Comparison of ENCODE assay signal across 13 cellular contexts in genomic region chr3:35651456-35651855, GRCh38. TPM values are rescaled to one million over a fixed set of nuclear protein-coding genes. Genes with fewer than 3 reads are reported as not detected.
DNase-seq lines count a peak whose midpoint lies in the region; ATAC-seq, FAIRE-seq and TF ChIP-seq lines count a peak whose summit lies in the region.
"Had no signal": no experiment of that assay in that cellular context is flagged by ENCODE, and none has a peak within 500 bp of the region (broad histone marks: within the 10 kb centered on the region; RNA-seq: fewer than 3 reads in every experiment).

No MANE protein-coding gene starts in this region.

- H3K9ac ChIP-seq in astrocyte (ENCODE audit: low read length) = no peak overlapping the region

- no peaks in the 10 kb centered on the region for H3K79me2 ChIP-seq in astrocyte (ENCODE audit: insufficient read depth, low read length)

- H3K4me1 Mint-ChIP-seq in astrocyte (ENCODE audit: low read depth, unreplicated experiment) = peaks cover 11% of the 10 kb centered on the region
- H3K4me1 Mint-ChIP-seq in glutamatergic neuron (ENCODE audit: low read depth, unreplicated experiment) = peaks cover 18% of the 10 kb centered on the region
- H3K4me1 Mint-ChIP-seq: H9 had no signal

- H3K36me3 Mint-ChIP-seq in astrocyte (ENCODE audit: low read depth, unreplicated experiment) (no peaks in the 10 kb centered on the region), glutamatergic neuron (ENCODE audit: unreplicated experiment) (no peaks in the 10 kb centered on the region)

- no peak for TF ChIP-seq POLR2A in thyroid gland (IDR thresholded peaks at IDR 0.05)

- no peak overlapping the region for H3K4me3 ChIP-seq in astrocyte (ENCODE audit: insufficient read depth, low read depth, low read length)
- H3K4me3 ChIP-seq in thyroid gland (replicated peaks in 1 of 3) = no peak overlapping the region

- no peaks in the 10 kb centered on the region for H3K9me3 ChIP-seq in KOPT-K1 (ENCODE audit: insufficient read depth, low read length, poor library complexity, severe bottlenecking)
- H3K9me3 ChIP-seq in astrocyte (ENCODE audit: insufficient read depth, low read depth, low read length) = no peaks in the 10 kb centered on the region
- no peaks in the 10 kb centered on the region for H3K9me3 ChIP-seq in thyroid gland

- H3K27me3 Mint-ChIP-seq in astrocyte (ENCODE audit: low read depth, unreplicated experiment) (no peaks in the 10 kb centered on the region), glutamatergic neuron (ENCODE audit: unreplicated experiment) (no peaks in the 10 kb centered on the region)

- H3K4me3 Mint-ChIP-seq in astrocyte (ENCODE audit: unreplicated experiment) = no peak overlapping the region
- H3K4me3 Mint-ChIP-seq in glutamatergic neuron (ENCODE audit: unreplicated experiment) = no peak overlapping the region
- H3K4me3 Mint-ChIP-seq: H9 had no signal

- ATAC-seq in GM18907 (IDR thresholded peaks at IDR 0.05; ENCODE audit: unreplicated experiment) (no peak), GM21786 (IDR thresholded peaks at IDR 0.05; ENCODE audit: unreplicated experiment) (no peak)

- H3K9me3 Mint-ChIP-seq in astrocyte (ENCODE audit: unreplicated experiment) (no peaks in the 10 kb centered on the region), glutamatergic neuron (ENCODE audit: unreplicated experiment) (peaks cover 2% of the 10 kb centered on the region)
- H3K9me3 Mint-ChIP-seq: H9 had no signal

- H3K36me3 ChIP-seq in KOPT-K1 (ENCODE audit: insufficient read depth, low read length) (no peaks in the 10 kb centered on the region; the same call in 1 of the 2 replicates), astrocyte (ENCODE audit: insufficient read depth, low read length) (no peaks in the 10 kb centered on the region), thyroid gland (no peaks in the 10 kb centered on the region)

- no peaks in the 10 kb centered on the region for H3K27me3 ChIP-seq in astrocyte (ENCODE audit: insufficient read depth, low read length)
- H3K27me3 ChIP-seq in thyroid gland = no peaks in the 10 kb centered on the region

- no peak for TF ChIP-seq CTCF in astrocyte (IDR thresholded peaks at IDR 0.05; ENCODE audit: insufficient read depth, low read depth, low read length)
- no peak for TF ChIP-seq CTCF in glutamatergic neuron (IDR thresholded peaks at IDR 0.05; ENCODE audit: partially characterized antibody, unreplicated experiment)
- TF ChIP-seq CTCF in thyroid gland (IDR thresholded peaks at IDR 0.05) = no peak

- no peak for FAIRE-seq in astrocyte (lab: Jason Lieb, UNC)

- H3K27ac Mint-ChIP-seq in astrocyte (ENCODE audit: unreplicated experiment) (no peak overlapping the region), glutamatergic neuron (ENCODE audit: unreplicated experiment) (peak overlapping the region; percentile 49)
- H3K27ac Mint-ChIP-seq: H9 had no signal

- H3K27ac ChIP-seq in KOPT-K1 (ENCODE audit: low read depth, low read length, poor library complexity, severe bottlenecking) (peak overlapping the region; percentile 98), astrocyte (ENCODE audit: low read depth, low read length) (no peak overlapping the region), thyroid gland (no peak overlapping the region)

- DNase-seq in astrocyte (ENCODE audit: low read depth) = no peak
- no peak for DNase-seq in glutamatergic neuron
- DNase-seq in thyroid gland = peak; percentile 7 to 12
- no peak for DNase-seq in NCI-H1048 (lab: John Stamatoyannopoulos, UW)
- DNase-seq: H9, Karpas-422, NCI-H1417, NCI-H2029, NCI-H510A had no signal

- H4K20me1 ChIP-seq in astrocyte (ENCODE audit: insufficient read depth, low read length) = no peaks in the 10 kb centered on the region

- H2AFZ ChIP-seq in astrocyte (ENCODE audit: low read depth, low read length) = no peak overlapping the region

- peaks cover 3% of the 10 kb centered on the region for H3K4me1 ChIP-seq in astrocyte (ENCODE audit: insufficient read depth, low read length)
- H3K4me1 ChIP-seq in thyroid gland = no peaks in the 10 kb centered on the region

- 32 to 50% methylated on average over 1 of the region's 1 CpG for WGBS in thyroid gland, 2 donors

- H3K4me2 ChIP-seq in astrocyte (ENCODE audit: low read length) = peak overlapping the region; percentile 18

- intact Hi-C loops in thyroid gland (cut with DNase I) = no loop called here

RNA-seq across cellular contexts. Expression of gene ARPP21, which starts 12.1 kb away (rescaled TPM):
- total RNA-seq in astrocyte = 0.45 and 0.84 TPM in 2 replicates
- total RNA-seq in glutamatergic neuron (ENCODE audit: unreplicated experiment) = 10.3 TPM
- total RNA-seq in thyroid gland = not detected
- total RNA-seq: Daoy, H9 had no signal

Comparison
In these comparisons a context has a peak if more than half of its experiments do, and no peak if none do; other contexts are left out.
1. DNase-seq: peak in thyroid gland (2 of 2); none in astrocyte (single experiment), glutamatergic neuron (single experiment) and NCI-H1048 (single experiment).